In genomic region chr15:63833246-63833696, GRCh38 we compare ENCODE assay signal across 8 cellular contexts. TPM values are rescaled to one million over a fixed set of nuclear protein-coding genes. Genes with fewer than 3 reads are reported as not detected.
DNase-seq lines count a peak whose midpoint lies in the region; ATAC-seq and TF ChIP-seq lines count a peak whose summit lies in the region.

No MANE protein-coding gene starts in this region.

- H3K27me3 ChIP-seq in SJCRH30 (no peaks in the 10 kb centered on the region), hepatocyte (no peaks in the 10 kb centered on the region), skeletal muscle satellite cell (ENCODE audit: control insufficient read depth, insufficient read depth, low read length) (peaks cover 4% of the 10 kb centered on the region)

- peak overlapping the region; percentile 98 for H2AFZ ChIP-seq in hepatocyte

- WGBS in hepatocyte (ENCODE audit: low lambda C conversion rate, missing lambda C conversion rate), result 1% methylated on average over 29 of the region's 45 CpGs

- H3K36me3 ChIP-seq in SJCRH30, result no peaks in the 10 kb centered on the region
- H3K36me3 ChIP-seq in hepatocyte (replicated peaks; ENCODE audit: insufficient read depth, low read depth), result no peaks in the 10 kb centered on the region
- H3K36me3 ChIP-seq in skeletal muscle satellite cell (ENCODE audit: insufficient read depth, low read length), result no peaks in the 10 kb centered on the region

- no peak for TF ChIP-seq CTCF in hepatocyte (IDR thresholded peaks at IDR 0.05; ENCODE audit: poor library complexity)

- H3K79me2 ChIP-seq in hepatocyte, result peaks cover 49% of the 10 kb centered on the region

- peaks cover 45% of the 10 kb centered on the region for H4K20me1 ChIP-seq in hepatocyte (ENCODE audit: insufficient read depth, poor library complexity, severe bottlenecking)

- H3K9me2 ChIP-seq in hepatocyte (replicated peaks; ENCODE audit: insufficient read depth), result no peaks in the 10 kb centered on the region

- peak overlapping the region; percentile 96 for H3K9ac ChIP-seq in skeletal muscle satellite cell (ENCODE audit: low read depth, low read length)

- peak; percentile 33 for ATAC-seq in HG03039 (IDR thresholded peaks at IDR 0.05; ENCODE audit: unreplicated experiment)

- H3K27ac ChIP-seq in SJCRH30, result peak overlapping the region; percentile 84
- H3K27ac ChIP-seq in hepatocyte, result peak overlapping the region; percentile 97

- H3K4me2 ChIP-seq in hepatocyte (peak overlapping the region; percentile 86), skeletal muscle satellite cell (ENCODE audit: low read length) (peak overlapping the region; percentile 92)

- H3K4me1 ChIP-seq in SJCRH30, result no peaks in the 10 kb centered on the region
- H3K4me1 ChIP-seq in hepatocyte (ENCODE audit: insufficient read depth), result peaks cover 19% of the 10 kb centered on the region
- H3K4me1 ChIP-seq in skeletal muscle satellite cell (ENCODE audit: control insufficient read depth, insufficient read depth, low read length), result peaks cover 25% of the 10 kb centered on the region

- DNase-seq in NCI-H2227 (lab: John Stamatoyannopoulos, UW; ENCODE audit: unreplicated experiment), result peak; percentile 43
- DNase-seq in NCI-H2227 treated with DMSO at 0.1 percent for 48 hours (lab: John Stamatoyannopoulos, UW), result no peak
- peak; percentile 37 to 49 for DNase-seq in SJCRH30
- DNase-seq in amniotic epithelial cell (ENCODE audit: low read depth), result peak; percentile 47
- DNase-seq in hepatocyte (ENCODE audit: low spot score), result peak; percentile 72
- DNase-seq in A172 (ENCODE audit: low spot score), result no peak

- no peaks in the 10 kb centered on the region for H3K9me3 ChIP-seq in SJCRH30 (replicated peaks)
- no peaks in the 10 kb centered on the region for H3K9me3 ChIP-seq in hepatocyte (ENCODE audit: low read depth)
- no peaks in the 10 kb centered on the region for H3K9me3 ChIP-seq in skeletal muscle satellite cell (replicated peaks; ENCODE audit: low read length)

- H3K4me3 ChIP-seq in SJCRH30, result peak overlapping the region; percentile 86
- H3K4me3 ChIP-seq in hepatocyte, result peak overlapping the region; percentile 85
- H3K4me3 ChIP-seq in skeletal muscle satellite cell (ENCODE audit: low read length), result peak overlapping the region; percentile 94

RNA-seq across cellular contexts. Expression of gene HERC1, which starts 0.5 kb away (rescaled TPM):
- total RNA-seq in SJCRH30 (2014; rRNA removed; shearing (Covaris generic)), result 49.6 and 54.5 TPM in 2 replicates
- total RNA-seq in hepatocyte, result 70.1 and 86.1 TPM in 2 replicates
- polyA plus RNA-seq in hepatocyte, result 18.0 and 24.6 TPM in 2 replicates
- 46.1 and 51.7 TPM in 2 replicates for total RNA-seq in skeletal muscle satellite cell (2012; rRNA removed)
- total RNA-seq in A172 (2014; rRNA removed; shearing (Covaris generic)), result 24.8 and 25.2 TPM in 2 replicates

Comparison
In these comparisons a context has a peak if more than half of its experiments do, and no peak if none do; other contexts are left out.
1. DNase-seq: peak in NCI-H2227 (single experiment), SJCRH30 (2 of 2), amniotic epithelial cell (single experiment) and hepatocyte (single experiment); none in NCI-H2227 treated with DMSO at 0.1 percent for 48 hours (single experiment) and A172 (single experiment).
2. Peak in every context shown above with its lines, with median percentiles within 50 percentile points of each other: H3K4me3 ChIP-seq.